Comparison of ENCODE assay signal across 1 cellular context in the genomic region with DNA sequence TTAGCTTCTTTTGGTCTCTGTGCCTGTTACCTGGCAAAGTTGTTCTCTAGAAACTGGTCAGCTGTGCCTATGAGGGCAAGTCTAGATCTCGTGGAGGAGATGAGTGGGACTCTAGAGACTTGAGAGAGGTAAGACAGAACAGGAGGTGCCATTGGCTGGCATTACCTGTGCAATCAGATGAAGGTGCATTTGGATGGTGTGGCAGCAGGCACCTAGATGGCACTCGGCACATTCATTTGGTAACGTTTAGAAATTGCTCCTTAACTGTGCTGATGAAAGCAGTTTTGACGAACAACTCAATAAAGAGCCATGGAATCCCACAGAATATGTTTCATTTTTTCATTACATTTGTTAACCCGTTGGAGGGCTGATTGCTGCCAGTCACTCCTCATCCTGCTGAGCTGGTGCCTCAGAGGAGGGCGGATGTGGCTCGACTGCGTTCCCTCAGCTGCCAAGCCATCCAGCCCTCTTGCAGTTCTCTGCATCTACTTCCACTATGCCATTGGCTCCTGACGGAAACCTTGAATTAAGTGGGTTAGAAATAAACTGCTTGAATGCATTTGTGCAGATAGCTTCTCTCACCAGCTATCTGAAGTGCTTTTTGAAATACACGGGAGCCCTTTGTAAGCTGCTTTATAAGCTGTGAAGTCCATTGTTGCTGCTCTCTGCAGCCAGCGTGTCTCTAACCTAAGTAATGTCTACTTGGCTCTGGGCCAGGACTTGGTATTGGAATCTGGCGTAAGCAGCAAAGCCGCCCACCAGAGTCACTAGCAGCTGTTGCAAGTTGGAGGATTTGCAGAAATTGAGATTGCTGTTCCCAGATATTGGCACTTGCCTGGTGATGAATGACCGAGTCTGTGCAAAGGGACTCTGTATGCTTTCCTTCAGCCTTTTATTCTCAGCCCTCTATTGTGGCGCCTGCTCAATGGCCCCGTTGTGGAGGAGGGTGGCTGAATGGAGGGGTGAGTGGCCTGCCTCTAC.
TF ChIP-seq lines count a peak whose summit lies in the region.

No MANE protein-coding gene starts in this region.

TF ChIP-seq in WTC11, 78 proteins besides CTCF, POLR2A, EP300 and RAD21 (continued from another document):
- TF ChIP-seq, protein P1, sequence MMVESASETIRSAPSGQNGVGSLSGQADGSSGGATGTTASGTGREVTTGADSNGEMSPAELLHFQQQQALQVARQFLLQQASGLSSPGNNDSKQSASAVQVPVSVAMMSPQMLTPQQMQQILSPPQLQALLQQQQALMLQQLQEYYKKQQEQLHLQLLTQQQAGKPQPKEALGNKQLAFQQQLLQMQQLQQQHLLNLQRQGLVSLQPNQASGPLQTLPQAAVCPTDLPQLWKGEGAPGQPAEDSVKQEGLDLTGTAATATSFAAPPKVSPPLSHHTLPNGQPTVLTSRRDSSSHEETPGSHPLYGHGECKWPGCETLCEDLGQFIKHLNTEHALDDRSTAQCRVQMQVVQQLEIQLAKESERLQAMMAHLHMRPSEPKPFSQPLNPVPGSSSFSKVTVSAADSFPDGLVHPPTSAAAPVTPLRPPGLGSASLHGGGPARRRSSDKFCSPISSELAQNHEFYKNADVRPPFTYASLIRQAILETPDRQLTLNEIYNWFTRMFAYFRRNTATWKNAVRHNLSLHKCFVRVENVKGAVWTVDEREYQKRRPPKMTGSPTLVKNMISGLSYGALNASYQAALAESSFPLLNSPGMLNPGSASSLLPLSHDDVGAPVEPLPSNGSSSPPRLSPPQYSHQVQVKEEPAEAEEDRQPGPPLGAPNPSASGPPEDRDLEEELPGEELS (CRISPR knock-in tag; IDR thresholded peaks at IDR 0.05) = no peak
- TF ChIP-seq, protein P2, sequence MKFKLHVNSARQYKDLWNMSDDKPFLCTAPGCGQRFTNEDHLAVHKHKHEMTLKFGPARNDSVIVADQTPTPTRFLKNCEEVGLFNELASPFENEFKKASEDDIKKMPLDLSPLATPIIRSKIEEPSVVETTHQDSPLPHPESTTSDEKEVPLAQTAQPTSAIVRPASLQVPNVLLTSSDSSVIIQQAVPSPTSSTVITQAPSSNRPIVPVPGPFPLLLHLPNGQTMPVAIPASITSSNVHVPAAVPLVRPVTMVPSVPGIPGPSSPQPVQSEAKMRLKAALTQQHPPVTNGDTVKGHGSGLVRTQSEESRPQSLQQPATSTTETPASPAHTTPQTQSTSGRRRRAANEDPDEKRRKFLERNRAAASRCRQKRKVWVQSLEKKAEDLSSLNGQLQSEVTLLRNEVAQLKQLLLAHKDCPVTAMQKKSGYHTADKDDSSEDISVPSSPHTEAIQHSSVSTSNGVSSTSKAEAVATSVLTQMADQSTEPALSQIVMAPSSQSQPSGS (CRISPR knock-in tag; IDR thresholded peaks at IDR 0.05; ENCODE audit: borderline replicate concordance, low read depth) = no peak
- TF ChIP-seq TEAD1 (CRISPR knock-in tag; IDR thresholded peaks at IDR 0.05) (no peak), TEAD4 (CRISPR knock-in tag; IDR thresholded peaks at IDR 0.05) (no peak), CBFB (CRISPR knock-in tag; IDR thresholded peaks at IDR 0.05; ENCODE audit: low read depth) (no peak), PRRX2 (CRISPR knock-in tag; IDR thresholded peaks at IDR 0.05) (no peak), GTF2I (CRISPR knock-in tag; conservative IDR thresholded peaks at IDR 0.05) (no peak), CREM (CRISPR knock-in tag; IDR thresholded peaks at IDR 0.05) (no peak)
- TF ChIP-seq, protein P3, sequence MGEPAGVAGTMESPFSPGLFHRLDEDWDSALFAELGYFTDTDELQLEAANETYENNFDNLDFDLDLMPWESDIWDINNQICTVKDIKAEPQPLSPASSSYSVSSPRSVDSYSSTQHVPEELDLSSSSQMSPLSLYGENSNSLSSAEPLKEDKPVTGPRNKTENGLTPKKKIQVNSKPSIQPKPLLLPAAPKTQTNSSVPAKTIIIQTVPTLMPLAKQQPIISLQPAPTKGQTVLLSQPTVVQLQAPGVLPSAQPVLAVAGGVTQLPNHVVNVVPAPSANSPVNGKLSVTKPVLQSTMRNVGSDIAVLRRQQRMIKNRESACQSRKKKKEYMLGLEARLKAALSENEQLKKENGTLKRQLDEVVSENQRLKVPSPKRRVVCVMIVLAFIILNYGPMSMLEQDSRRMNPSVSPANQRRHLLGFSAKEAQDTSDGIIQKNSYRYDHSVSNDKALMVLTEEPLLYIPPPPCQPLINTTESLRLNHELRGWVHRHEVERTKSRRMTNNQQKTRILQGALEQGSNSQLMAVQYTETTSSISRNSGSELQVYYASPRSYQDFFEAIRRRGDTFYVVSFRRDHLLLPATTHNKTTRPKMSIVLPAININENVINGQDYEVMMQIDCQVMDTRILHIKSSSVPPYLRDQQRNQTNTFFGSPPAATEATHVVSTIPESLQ (CRISPR knock-in tag; IDR thresholded peaks at IDR 0.05) = no peak
- TF ChIP-seq, protein P4, sequence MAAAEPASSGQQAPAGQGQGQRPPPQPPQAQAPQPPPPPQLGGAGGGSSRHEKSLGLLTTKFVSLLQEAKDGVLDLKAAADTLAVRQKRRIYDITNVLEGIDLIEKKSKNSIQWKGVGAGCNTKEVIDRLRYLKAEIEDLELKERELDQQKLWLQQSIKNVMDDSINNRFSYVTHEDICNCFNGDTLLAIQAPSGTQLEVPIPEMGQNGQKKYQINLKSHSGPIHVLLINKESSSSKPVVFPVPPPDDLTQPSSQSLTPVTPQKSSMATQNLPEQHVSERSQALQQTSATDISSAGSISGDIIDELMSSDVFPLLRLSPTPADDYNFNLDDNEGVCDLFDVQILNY (CRISPR knock-in tag; IDR thresholded peaks at IDR 0.05) = no peak
TF ChIP-seq in WTC11: peak in this region for 0.
